Comparison of ENCODE assay signal across 9 cellular contexts in the genomic region with DNA sequence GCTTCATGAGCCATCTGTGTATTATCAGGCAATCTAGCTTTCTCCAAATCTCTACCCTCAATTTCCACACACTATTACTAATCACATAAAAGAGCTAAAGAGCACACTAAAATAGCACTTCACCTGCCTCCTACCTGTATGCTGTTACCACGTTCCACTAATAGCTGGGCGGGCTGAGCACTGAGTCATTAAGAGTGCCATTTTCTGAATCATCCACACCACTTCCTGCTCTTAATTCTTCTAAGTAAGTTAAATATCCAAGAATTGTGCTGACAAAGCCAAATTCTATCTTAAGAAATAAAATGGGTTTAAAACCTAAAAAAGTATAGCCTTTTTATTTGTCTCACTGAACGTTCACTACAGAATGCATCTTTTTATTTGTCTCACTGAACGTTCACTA. TPM values are rescaled to one million over a fixed set of nuclear protein-coding genes. Genes with fewer than 3 reads are reported as not detected.
DNase-seq lines count a peak whose midpoint lies in the region; ATAC-seq and TF ChIP-seq lines count a peak whose summit lies in the region.
"Had no signal": no experiment of that assay in that cellular context is flagged by ENCODE, and none has a peak within 500 bp of the region (broad histone marks: within the 10 kb centered on the region; RNA-seq: fewer than 3 reads in every experiment).

No MANE protein-coding gene starts in this region.

- TF ChIP-seq CTCF in kidney epithelial cell (IDR thresholded peaks at IDR 0.05; ENCODE audit: insufficient read depth, low read length, poor library complexity, severe bottlenecking), result no peak
- no peak for TF ChIP-seq CTCF in type B pancreatic cell (conservative IDR thresholded peaks at IDR 0.05)

- peak; percentile 31 for DNase-seq in activated gamma-delta T cell treated with Interleukin-2 at 50 U/mL for 16 hours
- DNase-seq in activated gamma-delta T cell (lab: John Stamatoyannopoulos, UW), result no peak
- peak; percentile 29 for DNase-seq in activated T-cell treated with anti-CD3 and anti-CD28 coated beads, Interleukin-2, amount 50 U/mL, for 1 hour
- peak; percentile 70 for DNase-seq in kidney epithelial cell (ENCODE audit: low read depth)
- no peak for DNase-seq in type B pancreatic cell (ENCODE audit: extremely low spot score, unreplicated experiment)
- no peak for DNase-seq in NCI-H526 treated with DMSO at 0.1 percent for 48 hours (lab: John Stamatoyannopoulos, UW)
- DNase-seq: BE2C had no signal

- peak overlapping the region; percentile 11 for H3K27ac Mint-ChIP-seq in type B pancreatic cell

- H3K36me3 Mint-ChIP-seq in type B pancreatic cell, result peaks cover 22% of the 10 kb centered on the region

- H3K4me3 ChIP-seq in kidney epithelial cell (ENCODE audit: low read depth, low read length), result no peak overlapping the region

- H3K4me3 Mint-ChIP-seq in type B pancreatic cell, result no peak overlapping the region

- H3K36me3 ChIP-seq in kidney epithelial cell (ENCODE audit: control insufficient read depth, insufficient read depth, low read length), result peaks cover 2% of the 10 kb centered on the region

- no peaks in the 10 kb centered on the region for H3K27me3 Mint-ChIP-seq in type B pancreatic cell

- no peaks in the 10 kb centered on the region for H3K9me3 Mint-ChIP-seq in type B pancreatic cell

- H3K4me1 Mint-ChIP-seq in type B pancreatic cell (ENCODE audit: unreplicated experiment), result no peaks in the 10 kb centered on the region

- no peaks in the 10 kb centered on the region for H3K27me3 ChIP-seq in kidney epithelial cell (ENCODE audit: control insufficient read depth, insufficient read depth, low read length)
- H3K27me3 ChIP-seq: BE2C had no signal

- ATAC-seq in GM21390 (IDR thresholded peaks at IDR 0.05; ENCODE audit: unreplicated experiment), result no peak
- ATAC-seq in GM18517 (IDR thresholded peaks at IDR 0.05; ENCODE audit: unreplicated experiment), result no peak

RNA-seq across cellular contexts. Expression of a gene that starts 35.7 kb away (rescaled TPM):
- total RNA-seq in kidney epithelial cell, result 30.7 and 38.1 TPM in 2 replicates
- total RNA-seq in type B pancreatic cell (ENCODE audit: low replicate concordance), result 23.0 and 28.9 TPM in 2 replicates

Comparison
In these comparisons a context has a peak if more than half of its experiments do, and no peak if none do; other contexts are left out.
1. DNase-seq: peak in activated gamma-delta T cell treated with Interleukin-2 at 50 U/mL for 16 hours (single experiment), activated T-cell treated with anti-CD3 and anti-CD28 coated beads, Interleukin-2, amount 50 U/mL, for 1 hour (single experiment) and kidney epithelial cell (single experiment); none in activated gamma-delta T cell (single experiment), type B pancreatic cell (single experiment) and NCI-H526 treated with DMSO at 0.1 percent for 48 hours (single experiment).